1 cellular context compared by ENCODE assay signal in the genomic region with DNA sequence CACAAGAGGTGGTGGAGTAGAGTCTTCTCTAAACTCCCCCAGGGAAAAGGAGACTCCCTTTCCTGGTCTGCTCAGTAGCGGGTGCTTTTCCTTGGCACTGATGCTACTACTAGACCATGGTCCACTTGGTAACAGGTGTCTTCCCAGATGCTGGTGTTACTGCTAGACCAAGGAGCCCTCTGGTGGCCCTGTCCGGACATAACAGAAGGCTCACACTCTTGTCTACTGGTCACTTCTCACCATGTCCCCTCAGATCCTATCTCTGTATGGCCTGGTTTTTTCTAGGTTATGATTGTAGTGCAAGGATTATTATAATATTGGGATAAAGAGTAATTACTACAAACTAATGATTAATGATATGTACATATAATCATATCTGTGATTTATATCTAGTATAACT.
TF ChIP-seq lines count a peak whose summit lies in the region.

No MANE protein-coding gene starts in this region.

TF ChIP-seq in GM23338, 12 proteins besides CTCF, POLR2A, EP300 and RAD21 (continued from another document):
- TF ChIP-seq, protein P1, sequence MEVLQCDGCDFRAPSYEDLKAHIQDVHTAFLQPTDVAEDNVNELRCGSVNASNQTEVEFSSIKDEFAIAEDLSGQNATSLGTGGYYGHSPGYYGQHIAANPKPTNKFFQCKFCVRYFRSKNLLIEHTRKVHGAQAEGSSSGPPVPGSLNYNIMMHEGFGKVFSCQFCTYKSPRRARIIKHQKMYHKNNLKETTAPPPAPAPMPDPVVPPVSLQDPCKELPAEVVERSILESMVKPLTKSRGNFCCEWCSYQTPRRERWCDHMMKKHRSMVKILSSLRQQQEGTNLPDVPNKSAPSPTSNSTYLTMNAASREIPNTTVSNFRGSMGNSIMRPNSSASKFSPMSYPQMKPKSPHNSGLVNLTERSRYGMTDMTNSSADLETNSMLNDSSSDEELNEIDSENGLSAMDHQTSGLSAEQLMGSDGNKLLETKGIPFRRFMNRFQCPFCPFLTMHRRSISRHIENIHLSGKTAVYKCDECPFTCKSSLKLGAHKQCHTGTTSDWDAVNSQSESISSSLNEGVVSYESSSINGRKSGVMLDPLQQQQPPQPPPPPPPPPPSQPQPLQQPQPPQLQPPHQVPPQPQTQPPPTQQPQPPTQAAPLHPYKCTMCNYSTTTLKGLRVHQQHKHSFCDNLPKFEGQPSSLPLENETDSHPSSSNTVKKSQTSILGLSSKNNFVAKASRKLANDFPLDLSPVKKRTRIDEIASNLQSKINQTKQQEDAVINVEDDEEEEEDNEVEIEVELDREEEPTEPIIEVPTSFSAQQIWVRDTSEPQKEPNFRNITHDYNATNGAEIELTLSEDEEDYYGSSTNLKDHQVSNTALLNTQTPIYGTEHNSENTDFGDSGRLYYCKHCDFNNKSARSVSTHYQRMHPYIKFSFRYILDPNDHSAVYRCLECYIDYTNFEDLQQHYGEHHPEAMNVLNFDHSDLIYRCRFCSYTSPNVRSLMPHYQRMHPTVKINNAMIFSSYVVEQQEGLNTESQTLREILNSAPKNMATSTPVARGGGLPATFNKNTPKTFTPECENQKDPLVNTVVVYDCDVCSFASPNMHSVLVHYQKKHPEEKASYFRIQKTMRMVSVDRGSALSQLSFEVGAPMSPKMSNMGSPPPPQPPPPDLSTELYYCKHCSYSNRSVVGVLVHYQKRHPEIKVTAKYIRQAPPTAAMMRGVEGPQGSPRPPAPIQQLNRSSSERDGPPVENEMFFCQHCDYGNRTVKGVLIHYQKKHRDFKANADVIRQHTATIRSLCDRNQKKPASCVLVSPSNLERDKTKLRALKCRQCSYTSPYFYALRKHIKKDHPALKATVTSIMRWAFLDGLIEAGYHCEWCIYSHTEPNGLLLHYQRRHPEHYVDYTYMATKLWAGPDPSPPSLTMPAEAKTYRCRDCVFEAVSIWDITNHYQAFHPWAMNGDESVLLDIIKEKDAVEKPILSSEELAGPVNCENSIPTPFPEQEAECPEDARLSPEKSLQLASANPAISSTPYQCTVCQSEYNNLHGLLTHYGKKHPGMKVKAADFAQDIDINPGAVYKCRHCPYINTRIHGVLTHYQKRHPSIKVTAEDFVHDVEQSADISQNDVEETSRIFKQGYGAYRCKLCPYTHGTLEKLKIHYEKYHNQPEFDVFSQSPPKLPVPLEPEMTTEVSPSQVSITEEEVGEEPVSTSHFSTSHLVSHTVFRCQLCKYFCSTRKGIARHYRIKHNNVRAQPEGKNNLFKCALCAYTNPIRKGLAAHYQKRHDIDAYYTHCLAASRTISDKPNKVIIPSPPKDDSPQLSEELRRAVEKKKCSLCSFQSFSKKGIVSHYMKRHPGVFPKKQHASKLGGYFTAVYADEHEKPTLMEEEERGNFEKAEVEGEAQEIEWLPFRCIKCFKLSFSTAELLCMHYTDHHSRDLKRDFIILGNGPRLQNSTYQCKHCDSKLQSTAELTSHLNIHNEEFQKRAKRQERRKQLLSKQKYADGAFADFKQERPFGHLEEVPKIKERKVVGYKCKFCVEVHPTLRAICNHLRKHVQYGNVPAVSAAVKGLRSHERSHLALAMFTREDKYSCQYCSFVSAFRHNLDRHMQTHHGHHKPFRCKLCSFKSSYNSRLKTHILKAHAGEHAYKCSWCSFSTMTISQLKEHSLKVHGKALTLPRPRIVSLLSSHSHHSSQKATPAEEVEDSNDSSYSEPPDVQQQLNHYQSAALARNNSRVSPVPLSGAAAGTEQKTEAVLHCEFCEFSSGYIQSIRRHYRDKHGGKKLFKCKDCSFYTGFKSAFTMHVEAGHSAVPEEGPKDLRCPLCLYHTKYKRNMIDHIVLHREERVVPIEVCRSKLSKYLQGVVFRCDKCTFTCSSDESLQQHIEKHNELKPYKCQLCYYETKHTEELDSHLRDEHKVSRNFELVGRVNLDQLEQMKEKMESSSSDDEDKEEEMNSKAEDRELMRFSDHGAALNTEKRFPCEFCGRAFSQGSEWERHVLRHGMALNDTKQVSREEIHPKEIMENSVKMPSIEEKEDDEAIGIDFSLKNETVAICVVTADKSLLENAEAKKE (CRISPR knock-in tag; IDR thresholded peaks at IDR 0.05): no peak
- no peak for TF ChIP-seq EZH2 (IDR thresholded peaks at IDR 0.05; ENCODE audit: low read depth, unreplicated experiment)
- TF ChIP-seq NANOG (IDR thresholded peaks at IDR 0.05; ENCODE audit: borderline replicate concordance): no peak
- TF ChIP-seq REST (IDR thresholded peaks at IDR 0.05; ENCODE audit: unreplicated experiment): no peak
- TF ChIP-seq POLR2AphosphoS5 (IDR thresholded peaks at IDR 0.05; ENCODE audit: low read depth): no peak
- TF ChIP-seq CREB1 (CRISPR knock-in tag; IDR thresholded peaks at IDR 0.05; ENCODE audit: low read depth): no peak
- no peak for TF ChIP-seq ZNF114 (CRISPR knock-in tag; IDR thresholded peaks at IDR 0.05)
- no peak for TF ChIP-seq STAT1 (IDR thresholded peaks at IDR 0.05; ENCODE audit: unreplicated experiment)
- no peak for TF ChIP-seq JUNB (IDR thresholded peaks at IDR 0.05; ENCODE audit: unreplicated experiment)
- TF ChIP-seq, protein P2, sequence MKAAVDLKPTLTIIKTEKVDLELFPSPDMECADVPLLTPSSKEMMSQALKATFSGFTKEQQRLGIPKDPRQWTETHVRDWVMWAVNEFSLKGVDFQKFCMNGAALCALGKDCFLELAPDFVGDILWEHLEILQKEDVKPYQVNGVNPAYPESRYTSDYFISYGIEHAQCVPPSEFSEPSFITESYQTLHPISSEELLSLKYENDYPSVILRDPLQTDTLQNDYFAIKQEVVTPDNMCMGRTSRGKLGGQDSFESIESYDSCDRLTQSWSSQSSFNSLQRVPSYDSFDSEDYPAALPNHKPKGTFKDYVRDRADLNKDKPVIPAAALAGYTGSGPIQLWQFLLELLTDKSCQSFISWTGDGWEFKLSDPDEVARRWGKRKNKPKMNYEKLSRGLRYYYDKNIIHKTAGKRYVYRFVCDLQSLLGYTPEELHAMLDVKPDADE (IDR thresholded peaks at IDR 0.05): no peak
